In the genomic region with DNA sequence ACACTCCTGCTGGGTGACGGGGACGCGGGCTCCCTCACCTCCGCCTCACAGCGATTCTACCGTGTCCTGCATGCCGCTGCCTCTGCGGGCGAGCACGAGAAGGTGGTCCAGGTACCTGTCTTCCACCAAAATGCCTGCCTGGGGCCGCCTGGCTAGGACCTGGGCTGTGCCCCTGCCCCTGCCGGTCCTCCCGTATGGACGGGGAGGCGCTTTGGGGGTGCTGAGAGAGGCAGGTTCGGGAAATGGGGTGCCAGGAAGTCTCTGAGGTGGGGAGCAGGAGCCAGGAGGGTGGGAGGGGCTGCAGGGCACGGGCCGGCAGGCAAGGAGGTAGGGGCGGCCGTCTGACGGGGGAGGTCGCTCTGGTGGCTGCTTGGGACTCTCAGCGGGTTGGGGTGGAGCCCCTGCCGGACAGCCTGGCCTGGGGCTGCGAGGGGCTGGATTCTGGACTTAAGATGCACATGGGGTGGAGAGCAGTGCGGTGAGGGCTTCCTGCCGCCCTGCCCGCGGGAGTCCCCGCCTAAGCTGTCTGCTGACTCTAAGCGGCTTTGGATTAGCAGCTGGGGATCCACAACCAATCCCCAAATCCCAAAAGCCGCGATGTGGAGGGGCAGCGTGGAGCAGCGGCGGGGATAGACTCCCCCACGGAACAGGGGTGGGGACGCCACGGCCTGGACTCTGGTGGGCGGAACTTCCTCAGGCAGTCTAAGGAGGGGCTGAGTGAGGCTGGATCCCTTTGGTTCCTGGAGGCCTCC, we compare ENCODE assay signal across 35 cellular contexts. TPM values are rescaled to one million over a fixed set of nuclear protein-coding genes. Genes with fewer than 3 reads are reported as not detected.
"Had no signal": no experiment of that assay in that cellular context is flagged by ENCODE, and none has a peak within 500 bp of the region (broad histone marks: within the 10 kb centered on the region; RNA-seq: fewer than 3 reads in every experiment).

No MANE protein-coding gene starts in this region.

- H3K9me3 ChIP-seq: heart left ventricle, thyroid gland, upper lobe of left lung had no signal

- H3K36me3 ChIP-seq: brain microvascular endothelial cell, ovary, thyroid gland had no signal

- H3K27ac Mint-ChIP-seq: activated CD4-positive, alpha-beta memory T cell treated with anti-CD3 and anti-CD28 coated beads for 36 hours; activated CD4-positive, alpha-beta T cell treated with anti-CD3 and anti-CD28 coated beads, Interleukin-2, amount 10 ng/mL, durations not matched to agents 24 days and 14 days; activated T-cell treated with anti-CD3 and anti-CD28 coated beads, Interleukin-2, amount 50 U/mL, for 24 hours; endodermal cell; mesothelial cell of epicardium; naive B cell; nephron progenitor cell; progenitor cell of endocrine pancreas; stimulated activated naive B cell treated with anti-CD40 and anti-IgM and Interleukin-4, amounts not matched to agents 10 μg/mL and 1 μg/mL and 100 μg/mL, for 72 hours had no signal

- H3K27ac ChIP-seq: brain microvascular endothelial cell, heart left ventricle, ovary, stomach, thyroid gland, upper lobe of left lung had no signal

- DNase-seq: activated CD4-positive, alpha-beta memory T cell treated with anti-CD3 and anti-CD28 coated beads for 36 hours; activated CD4-positive, alpha-beta T cell treated with anti-CD3 and anti-CD28 coated beads, Interleukin-2, amount 10 ng/mL, durations not matched to agents 24 days and 14 days; activated CD4-positive, CD25-positive, alpha-beta regulatory T cell treated with anti-CD3 and anti-CD28 coated beads, Interleukin-2, amount 50 U/mL, for 72 hours; activated CD8-positive, alpha-beta memory T cell treated with anti-CD3 and anti-CD28 coated beads, Interleukin-2, amount 50 U/mL, for 4 hours; activated gamma-delta T cell; activated naive CD4-positive, alpha-beta T cell treated with anti-CD3 and anti-CD28 coated beads, Interleukin-2, amount 50 U/mL, for 16 hours; activated T-cell treated with anti-CD3 and anti-CD28 coated beads, Interleukin-2, amount 50 U/mL, for 24 hours; amniotic stem cell; brain microvascular endothelial cell; cortex of kidney; endodermal cell; foreskin fibroblast; hypothalamus; naive B cell; nephron progenitor cell; ovary; stimulated activated CD4-positive, alpha-beta T cell treated with anti-CD3 and anti-CD28 coated beads, Interleukin-15, amount 100 ng/mL, for 24 hours; stimulated activated CD4-positive, alpha-beta T cell treated with anti-CD3 and anti-CD28 coated beads, Interleukin-2, amount 100 ng/mL, for 24 hours; stimulated activated naive B cell treated with anti-CD40 and anti-IgM and Interleukin-4, amounts not matched to agents 10 μg/mL and 1 μg/mL and 100 μg/mL, for 72 hours; stomach; T-helper 9 cell; thyroid gland had no signal

- H3K4me1 Mint-ChIP-seq: endodermal cell, mesothelial cell of epicardium, nephron progenitor cell had no signal

- H3K4me3 Mint-ChIP-seq: activated CD4-positive, alpha-beta memory T cell treated with anti-CD3 and anti-CD28 coated beads for 36 hours; activated CD4-positive, alpha-beta T cell treated with anti-CD3 and anti-CD28 coated beads, Interleukin-2, amount 10 ng/mL, durations not matched to agents 24 days and 14 days; activated T-cell treated with anti-CD3 and anti-CD28 coated beads, Interleukin-2, amount 50 U/mL, for 24 hours; endodermal cell; mesothelial cell of epicardium; nephron progenitor cell; stimulated activated naive B cell treated with anti-CD40 and anti-IgM and Interleukin-4, amounts not matched to agents 10 μg/mL and 1 μg/mL and 100 μg/mL, for 72 hours had no signal

- H3K27me3 ChIP-seq: brain microvascular endothelial cell, ovary, thyroid gland had no signal

- H3K27me3 Mint-ChIP-seq: activated CD4-positive, alpha-beta T cell treated with anti-CD3 and anti-CD28 coated beads, Interleukin-2, amount 10 ng/mL, durations not matched to agents 24 days and 14 days; activated T-cell treated with anti-CD3 and anti-CD28 coated beads, Interleukin-2, amount 50 U/mL, for 24 hours; progenitor cell of endocrine pancreas had no signal

- H3K9me3 Mint-ChIP-seq: activated CD4-positive, alpha-beta memory T cell treated with anti-CD3 and anti-CD28 coated beads for 36 hours; activated CD4-positive, alpha-beta T cell treated with anti-CD3 and anti-CD28 coated beads, Interleukin-2, amount 10 ng/mL, durations not matched to agents 24 days and 14 days; activated T-cell treated with anti-CD3 and anti-CD28 coated beads, Interleukin-2, amount 50 U/mL, for 24 hours; endodermal cell; mesothelial cell of epicardium; nephron progenitor cell had no signal

- H3K4me3 ChIP-seq: heart left ventricle, ovary, stomach, thyroid gland, upper lobe of left lung had no signal

- FAIRE-seq: astrocyte, TTC549 had no signal

RNA-seq across cellular contexts. Expression of a gene that starts 6.3 kb away (rescaled TPM):
- total RNA-seq: activated CD4-positive, alpha-beta memory T cell treated with anti-CD3 and anti-CD28 coated beads for 36 hours; activated CD4-positive, alpha-beta T cell treated with anti-CD3 and anti-CD28 coated beads, Interleukin-2, amount 10 ng/mL, durations not matched to agents 24 days and 14 days; activated CD8-positive, alpha-beta memory T cell treated with anti-CD3 and anti-CD28 coated beads for 36 hours; astrocyte; cardiac septum; chondrocyte; endodermal cell; esophagus mucosa; heart left ventricle; kidney epithelial cell; lower leg skin; mesothelial cell of epicardium; ovary; progenitor cell of endocrine pancreas; renal cortical epithelial cell; stomach; thyroid gland; upper lobe of left lung had no signal
- polyA plus RNA-seq: heart left ventricle, ovary, stomach had no signal

RNA-seq across cellular contexts. Expression of a gene that starts 33.7 kb away (rescaled TPM):
- total RNA-seq: activated CD4-positive, alpha-beta memory T cell treated with anti-CD3 and anti-CD28 coated beads for 36 hours; activated CD4-positive, alpha-beta T cell treated with anti-CD3 and anti-CD28 coated beads, Interleukin-2, amount 10 ng/mL, durations not matched to agents 24 days and 14 days; activated CD8-positive, alpha-beta memory T cell treated with anti-CD3 and anti-CD28 coated beads for 36 hours; astrocyte; cardiac septum; chondrocyte; thyroid gland had no signal
- polyA plus RNA-seq: heart left ventricle had no signal
